In the genomic region with DNA sequence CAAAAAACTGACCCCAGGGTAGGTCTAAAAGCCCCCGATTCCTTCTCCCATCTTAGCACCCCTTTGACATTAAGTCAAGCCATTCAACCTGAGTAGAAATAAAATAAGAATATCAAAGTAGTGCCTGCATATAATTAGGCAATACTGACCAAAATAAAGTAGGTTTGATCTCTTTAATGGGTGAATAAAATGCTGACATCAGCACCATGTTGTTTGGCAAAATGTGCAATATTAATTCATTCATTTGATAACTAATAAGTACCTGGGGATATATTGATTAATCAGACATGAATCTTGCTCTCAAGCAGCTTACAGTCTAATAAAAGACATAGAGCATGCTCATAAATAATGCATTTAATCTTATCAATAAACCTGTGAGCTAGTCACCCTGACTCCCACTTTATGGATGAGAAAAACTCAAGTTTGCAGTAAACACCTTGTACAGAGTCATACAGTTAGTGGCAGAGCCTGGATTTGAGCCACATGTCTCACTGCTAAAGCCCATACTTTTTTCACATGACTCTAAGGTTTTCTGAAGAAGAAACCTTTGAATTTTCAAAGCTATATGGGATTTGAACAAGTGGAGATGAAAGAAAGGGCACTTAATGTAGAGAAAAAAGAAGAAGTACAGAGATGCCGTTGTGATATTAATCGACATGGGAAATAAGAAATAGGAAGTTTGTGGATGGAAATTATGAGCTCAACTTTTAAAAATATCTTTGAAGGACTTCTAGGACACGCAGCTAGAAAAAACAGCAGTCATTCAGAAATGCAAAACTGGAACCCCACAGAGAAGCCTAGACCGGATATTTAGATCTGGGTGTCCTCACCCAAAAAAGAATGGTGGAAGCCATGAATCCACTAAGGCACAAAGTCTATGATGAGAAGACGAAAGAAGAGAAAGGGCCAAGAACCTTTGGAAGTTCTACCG, we compare ENCODE assay signal across 11 cellular contexts.
DNase-seq lines count a peak whose midpoint lies in the region; ATAC-seq and TF ChIP-seq lines count a peak whose summit lies in the region.
"Had no signal": no experiment of that assay in that cellular context is flagged by ENCODE, and none has a peak within 500 bp of the region (broad histone marks: within the 10 kb centered on the region; RNA-seq: fewer than 3 reads in every experiment).

No MANE protein-coding gene starts in this region.

- peaks cover 7% of the 10 kb centered on the region for H3K9me3 Mint-ChIP-seq in activated T-cell treated with anti-CD3 and anti-CD28 coated beads, Interleukin-2, amount 50 U/mL, for 24 hours
- peaks cover 28% of the 10 kb centered on the region for H3K9me3 Mint-ChIP-seq in activated T-helper 2 cell treated with anti-CD3 and anti-CD28 coated beads, Interferon-gamma antibody, Interleukin-2, Interleukin-4, amounts not matched to agents 10 μg/mL and 5 μg/mL and 100 μg/mL, durations not matched to agents 14 hours and 24 hours and 36 hours
- peaks cover 11 to 12% of the 10 kb centered on the region in 2 donors for H3K9me3 Mint-ChIP-seq in stimulated activated naive B cell treated with anti-CD40 and anti-IgM and Interleukin-4, amounts not matched to agents 10 μg/mL and 1 μg/mL and 100 μg/mL, for 72 hours
- H3K9me3 Mint-ChIP-seq in CD8-positive, alpha-beta T cell: peaks cover 5% of the 10 kb centered on the region

- POLR2A ChIA-PET in CD8-positive, alpha-beta T cell (lab: Charles Lee): no interaction called here

- H3K4me1 Mint-ChIP-seq in activated T-cell treated with anti-CD3 and anti-CD28 coated beads, Interleukin-2, amount 50 U/mL, for 24 hours (ENCODE audit: low read depth): peaks cover 17% of the 10 kb centered on the region
- H3K4me1 Mint-ChIP-seq in activated T-helper 2 cell treated with anti-CD3 and anti-CD28 coated beads, Interferon-gamma antibody, Interleukin-2, Interleukin-4, amounts not matched to agents 10 μg/mL and 5 μg/mL and 100 μg/mL, durations not matched to agents 14 hours and 24 hours and 36 hours (ENCODE audit: low read depth): peaks cover 21% of the 10 kb centered on the region
- H3K4me1 Mint-ChIP-seq in stimulated activated naive B cell treated with anti-CD40 and anti-IgM and Interleukin-4, amounts not matched to agents 10 μg/mL and 1 μg/mL and 100 μg/mL, for 72 hours: peaks cover 30 to 40% of the 10 kb centered on the region in 2 donors
- peaks cover 7% of the 10 kb centered on the region for H3K4me1 Mint-ChIP-seq in CD8-positive, alpha-beta T cell (ENCODE audit: low read depth)

- TF ChIP-seq CTCF in CD8-positive, alpha-beta T cell (IDR thresholded peaks at IDR 0.05): no peak

- no peaks in the 10 kb centered on the region for H3K36me3 ChIP-seq in CD8-positive, alpha-beta T cell (ENCODE audit: insufficient read depth, low read length)
- H3K36me3 ChIP-seq: Peyer's patch had no signal

- peak; percentile 80 to 83 for ATAC-seq in stimulated activated naive B cell treated with anti-CD40 and anti-IgM and Interleukin-4, amounts not matched to agents 10 μg/mL and 1 μg/mL and 100 μg/mL, for 72 hours (replicated peaks)
- ATAC-seq in CD8-positive, alpha-beta T cell: no peak
- no peak for ATAC-seq in HG02884 (IDR thresholded peaks at IDR 0.05; ENCODE audit: unreplicated experiment)
- ATAC-seq: WTC11 had no signal

- H3K4me1 ChIP-seq in CD8-positive, alpha-beta T cell (ENCODE audit: insufficient read depth, low read length): no peaks in the 10 kb centered on the region
- H3K4me1 ChIP-seq: Peyer's patch had no signal

- H3K4me3 ChIP-seq in CD8-positive, alpha-beta T cell (ENCODE audit: low read depth, low read length): no peak overlapping the region
- H3K4me3 ChIP-seq: Peyer's patch had no signal

- CTCF ChIA-PET in CD8-positive, alpha-beta T cell (lab: Charles Lee): interaction anchor here (0.6 to 1.1 kb wide), 3 partner anchors 9 to 178 kb away, joined by 3 read pairs; no protein-coding TSS in a partner anchor

- H3K36me3 Mint-ChIP-seq in activated T-cell treated with anti-CD3 and anti-CD28 coated beads, Interleukin-2, amount 50 U/mL, for 24 hours (ENCODE audit: low read depth): peaks cover 2% of the 10 kb centered on the region
- H3K36me3 Mint-ChIP-seq in activated T-helper 2 cell treated with anti-CD3 and anti-CD28 coated beads, Interferon-gamma antibody, Interleukin-2, Interleukin-4, amounts not matched to agents 10 μg/mL and 5 μg/mL and 100 μg/mL, durations not matched to agents 14 hours and 24 hours and 36 hours (ENCODE audit: low read depth): peaks cover 23% of the 10 kb centered on the region
- H3K36me3 Mint-ChIP-seq in stimulated activated naive B cell treated with anti-CD40 and anti-IgM and Interleukin-4, amounts not matched to agents 10 μg/mL and 1 μg/mL and 100 μg/mL, for 72 hours: peaks cover 10 to 11% of the 10 kb centered on the region in 2 donors
- H3K36me3 Mint-ChIP-seq in CD8-positive, alpha-beta T cell: no peaks in the 10 kb centered on the region

- H3K27ac ChIP-seq in CD8-positive, alpha-beta T cell (ENCODE audit: low read depth, low read length): no peak overlapping the region

- H3K27me3 Mint-ChIP-seq in activated T-cell treated with anti-CD3 and anti-CD28 coated beads, Interleukin-2, amount 50 U/mL, for 24 hours: no peaks in the 10 kb centered on the region
- no peaks in the 10 kb centered on the region for H3K27me3 Mint-ChIP-seq in activated T-helper 2 cell treated with anti-CD3 and anti-CD28 coated beads, Interferon-gamma antibody, Interleukin-2, Interleukin-4, amounts not matched to agents 10 μg/mL and 5 μg/mL and 100 μg/mL, durations not matched to agents 14 hours and 24 hours and 36 hours (ENCODE audit: low read depth)
- no peaks in the 10 kb centered on the region for H3K27me3 Mint-ChIP-seq in stimulated activated naive B cell treated with anti-CD40 and anti-IgM and Interleukin-4, amounts not matched to agents 10 μg/mL and 1 μg/mL and 100 μg/mL, for 72 hours
- no peaks in the 10 kb centered on the region for H3K27me3 Mint-ChIP-seq in CD8-positive, alpha-beta T cell (ENCODE audit: low read depth)

- no peaks in the 10 kb centered on the region for H3K27me3 ChIP-seq in CD8-positive, alpha-beta T cell (ENCODE audit: insufficient read depth, low read length)
- H3K27me3 ChIP-seq: Peyer's patch had no signal

- DNase-seq in activated T-cell treated with anti-CD3 and anti-CD28 coated beads, Interleukin-2, amount 50 U/mL, for 24 hours: no peak
- DNase-seq in activated T-cell treated with anti-CD3 and anti-CD28 coated beads for 4 hours (no peak), KG1 (lab: John Stamatoyannopoulos, UW) (peak; percentile 31), posterior vena cava (ENCODE audit: low spot score) (no peak)
- DNase-seq in activated T-helper 2 cell treated with anti-CD3 and anti-CD28 coated beads, Interferon-gamma antibody, Interleukin-2, Interleukin-4, amounts not matched to agents 10 μg/mL and 5 μg/mL and 100 μg/mL, durations not matched to agents 14 hours and 24 hours and 36 hours (ENCODE audit: low spot score): no peak
- DNase-seq in stimulated activated naive B cell treated with anti-CD40 and anti-IgM and Interleukin-4, amounts not matched to agents 10 μg/mL and 1 μg/mL and 100 μg/mL, for 72 hours: no peak
- DNase-seq in CD8-positive, alpha-beta T cell: no peak
- DNase-seq: activated naive CD4-positive, alpha-beta T cell had no signal

- intact Hi-C loops in activated T-helper 2 cell treated with anti-CD3 and anti-CD28 coated beads, Interferon-gamma antibody, Interleukin-2, Interleukin-4, amounts not matched to agents 10 μg/mL and 5 μg/mL and 100 μg/mL, durations not matched to agents 14 hours and 24 hours and 36 hours (cut with micrococcal nuclease): no loop called here
- intact Hi-C loops in posterior vena cava (cut with DNase I): no loop called here
- intact Hi-C loops in CD8-positive, alpha-beta T cell (cut with DNase I, micrococcal nuclease): no loop called here

- H3K9me3 ChIP-seq in CD8-positive, alpha-beta T cell (ENCODE audit: low read length): no peaks in the 10 kb centered on the region

- H3K4me3 Mint-ChIP-seq in activated T-cell treated with anti-CD3 and anti-CD28 coated beads, Interleukin-2, amount 50 U/mL, for 24 hours: no peak overlapping the region
- no peak overlapping the region for H3K4me3 Mint-ChIP-seq in activated T-helper 2 cell treated with anti-CD3 and anti-CD28 coated beads, Interferon-gamma antibody, Interleukin-2, Interleukin-4, amounts not matched to agents 10 μg/mL and 5 μg/mL and 100 μg/mL, durations not matched to agents 14 hours and 24 hours and 36 hours (ENCODE audit: low read depth)
- H3K4me3 Mint-ChIP-seq in stimulated activated naive B cell treated with anti-CD40 and anti-IgM and Interleukin-4, amounts not matched to agents 10 μg/mL and 1 μg/mL and 100 μg/mL, for 72 hours: peak overlapping the region; percentile 64 to 72
- no peak overlapping the region for H3K4me3 Mint-ChIP-seq in CD8-positive, alpha-beta T cell
- H3K4me3 Mint-ChIP-seq: WTC11 had no signal

- peak overlapping the region; percentile 45 for H3K27ac Mint-ChIP-seq in activated T-cell treated with anti-CD3 and anti-CD28 coated beads, Interleukin-2, amount 50 U/mL, for 24 hours
- H3K27ac Mint-ChIP-seq in activated T-helper 2 cell treated with anti-CD3 and anti-CD28 coated beads, Interferon-gamma antibody, Interleukin-2, Interleukin-4, amounts not matched to agents 10 μg/mL and 5 μg/mL and 100 μg/mL, durations not matched to agents 14 hours and 24 hours and 36 hours: peak overlapping the region; percentile 84
- peak overlapping the region; percentile 95 for H3K27ac Mint-ChIP-seq in stimulated activated naive B cell treated with anti-CD40 and anti-IgM and Interleukin-4, amounts not matched to agents 10 μg/mL and 1 μg/mL and 100 μg/mL, for 72 hours
- no peak overlapping the region for H3K27ac Mint-ChIP-seq in CD8-positive, alpha-beta T cell

Comparison
In these comparisons a context has a peak if more than half of its experiments do, and no peak if none do; other contexts are left out.
1. H3K4me3 Mint-ChIP-seq: peak in stimulated activated naive B cell treated with anti-CD40 and anti-IgM and Interleukin-4, amounts not matched to agents 10 μg/mL and 1 μg/mL and 100 μg/mL, for 72 hours (2 of 2); none in activated T-cell treated with anti-CD3 and anti-CD28 coated beads, Interleukin-2, amount 50 U/mL, for 24 hours (single experiment), activated T-helper 2 cell treated with anti-CD3 and anti-CD28 coated beads, Interferon-gamma antibody, Interleukin-2, Interleukin-4, amounts not matched to agents 10 μg/mL and 5 μg/mL and 100 μg/mL, durations not matched to agents 14 hours and 24 hours and 36 hours (single experiment) and CD8-positive, alpha-beta T cell (single experiment).
2. ATAC-seq: peak in stimulated activated naive B cell treated with anti-CD40 and anti-IgM and Interleukin-4, amounts not matched to agents 10 μg/mL and 1 μg/mL and 100 μg/mL, for 72 hours (2 of 2); none in CD8-positive, alpha-beta T cell (single experiment) and HG02884 (single experiment).